17 cellular contexts compared by ENCODE assay signal in genomic region chr3:195532858-195533257, GRCh38. TPM values are rescaled to one million over a fixed set of nuclear protein-coding genes. Genes with fewer than 3 reads are reported as not detected.
"Had no signal": no experiment of that assay in that cellular context is flagged by ENCODE, and none has a peak within 500 bp of the region (broad histone marks: within the 10 kb centered on the region; RNA-seq: fewer than 3 reads in every experiment).

No MANE protein-coding gene starts in this region.

- H3K27me3 ChIP-seq: gastroesophageal sphincter, right lobe of liver, testis had no signal

- H3K4me3 ChIP-seq: gastroesophageal sphincter, left ventricle myocardium inferior, prostate gland, right lobe of liver, testis had no signal

- H3K9me3 ChIP-seq: gastroesophageal sphincter, left ventricle myocardium inferior, prostate gland, right lobe of liver, testis had no signal

- H3K4me1 ChIP-seq: prostate gland, right lobe of liver, testis had no signal

- ATAC-seq: gastroesophageal sphincter; right lobe of liver; stimulated activated naive CD8-positive, alpha-beta T cell treated with anti-CD3 and anti-CD28 coated beads, Interleukin-15, amount 100 ng/mL, for 72 hours had no signal

- H3K4me3 Mint-ChIP-seq: nephron progenitor cell; T-helper 2 cell treated with Interferon-gamma antibody and Interleukin-4, amounts not matched to agents 5 μg/mL and 100 μg/mL, for 36 hours had no signal

- H3K27me3 Mint-ChIP-seq: stimulated activated naive CD8-positive, alpha-beta T cell treated with anti-CD3 and anti-CD28 coated beads, Interleukin-15, amount 100 ng/mL, for 72 hours had no signal

- H3K27ac ChIP-seq: gastroesophageal sphincter, left ventricle myocardium inferior, prostate gland, right lobe of liver, testis had no signal

- H3K27ac Mint-ChIP-seq: nephron progenitor cell; T-helper 2 cell treated with Interferon-gamma antibody and Interleukin-4, amounts not matched to agents 5 μg/mL and 100 μg/mL, for 36 hours had no signal

- DNase-seq: activated CD4-positive, CD25-positive, alpha-beta regulatory T cell treated with anti-CD3 and anti-CD28 coated beads, Interleukin-2, amount 50 U/mL, for 72 hours; activated gamma-delta T cell treated with Interleukin-2 at 50 U/mL for 16 hours; activated T-cell treated with anti-CD3 and anti-CD28 coated beads, Interleukin-2, amount 50 U/mL, for 1 hour; central memory CD4-positive, alpha-beta T cell; cortex of kidney; effector CD8-positive, alpha-beta T cell; left ventricle myocardium inferior; mesenchymal stem cell; nephron progenitor cell; right lobe of liver; stimulated activated CD4-positive, alpha-beta T cell treated with anti-CD3 and anti-CD28 coated beads, Interleukin-1b, Interleukin-23, amount 100 ng/mL, for 48 hours; stimulated activated naive CD8-positive, alpha-beta T cell treated with anti-CD3 and anti-CD28 coated beads, Interleukin-15, amount 100 ng/mL, for 72 hours; testis had no signal

- H3K4me1 Mint-ChIP-seq: nephron progenitor cell had no signal

- H3K9me3 Mint-ChIP-seq: T-helper 2 cell treated with Interferon-gamma antibody and Interleukin-4, amounts not matched to agents 5 μg/mL and 100 μg/mL, for 36 hours had no signal

- H3K36me3 ChIP-seq: left ventricle myocardium inferior, prostate gland, right lobe of liver had no signal

RNA-seq across cellular contexts. Expression of gene APOD, which starts 50.9 kb away (rescaled TPM):
- polyA plus RNA-seq: keratinocyte had no signal
